In the genomic region with DNA sequence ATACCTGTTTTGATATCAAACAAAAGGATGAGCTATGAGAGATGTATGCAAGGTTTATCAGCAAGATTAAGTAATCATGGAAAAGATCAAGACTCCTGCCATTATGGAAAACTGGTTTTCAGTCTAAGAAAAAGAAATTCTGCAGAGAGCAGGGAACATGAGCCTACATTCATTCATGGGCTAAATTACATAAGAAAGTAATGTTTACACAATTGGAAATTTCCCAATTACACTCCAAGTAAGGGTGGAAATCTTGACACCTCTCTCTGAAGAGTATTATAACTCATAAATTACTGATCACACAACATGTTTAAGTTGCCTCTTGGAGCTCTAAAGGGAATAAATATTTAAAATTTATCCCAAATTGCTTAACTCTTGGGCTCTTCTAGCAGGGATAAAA, we compare ENCODE assay signal across 32 cellular contexts.
"Had no signal": no experiment of that assay in that cellular context is flagged by ENCODE, and none has a peak within 500 bp of the region (broad histone marks: within the 10 kb centered on the region; RNA-seq: fewer than 3 reads in every experiment).

No MANE protein-coding gene starts in this region.

- H3K27ac ChIP-seq: adrenal gland, body of pancreas, brain microvascular endothelial cell, breast epithelium, VCaP had no signal

- H3K9me3 ChIP-seq: adrenal gland, body of pancreas, breast epithelium had no signal

- H3K4me1 ChIP-seq: adrenal gland, body of pancreas, breast epithelium had no signal

- H3K27me3 ChIP-seq: adrenal gland, body of pancreas, brain microvascular endothelial cell, breast epithelium had no signal

- ATAC-seq: activated CD8-positive, alpha-beta T cell treated with anti-CD3 and anti-CD28 coated beads for 36 hours; activated naive CD4-positive, alpha-beta T cell treated with anti-CD3 and anti-CD28 coated beads, Interleukin-2, amount 50 U/mL, for 72 hours; activated T-cell treated with anti-CD3 and anti-CD28 coated beads, Interleukin-2, amount 50 U/mL, for 4 hours; activated T-cell treated with anti-CD3 and anti-CD28 coated beads, Interleukin-2, amount 50 U/mL, for 72 hours; activated T-helper 17 cell treated with anti-CD3 and anti-CD28 coated beads, Interleukin-2, amount 50 U/mL, for 72 hours; body of pancreas had no signal

- DNase-seq: activated B cell treated with CpG ODN at 0.5 μM for 24 hours; activated CD4-positive, alpha-beta memory T cell treated with anti-CD3 and anti-CD28 coated beads for 36 hours; activated CD4-positive, alpha-beta T cell treated with anti-CD3 and anti-CD28 coated beads for 4 hours; activated CD4-positive, alpha-beta T cell treated with anti-CD3 and anti-CD28 coated beads, Interleukin-2, amount 10 ng/mL, durations not matched to agents 24 days and 14 days; activated CD4-positive, alpha-beta T cell treated with anti-CD3 and anti-CD28 coated beads, Interleukin-2, amount 50 U/mL, for 1 hour; activated CD4-positive, alpha-beta T cell treated with anti-CD3 and anti-CD28 coated beads, Interleukin-2, amount 50 U/mL, for 4 hours; activated CD4-positive, CD25-positive, alpha-beta regulatory T cell treated with anti-CD3 and anti-CD28 coated beads, Interleukin-2, amount 50 U/mL, for 72 hours; activated CD8-positive, alpha-beta memory T cell treated with anti-CD3 and anti-CD28 coated beads, Interleukin-2, amount 50 U/mL, for 4 hours; activated CD8-positive, alpha-beta T cell treated with anti-CD3 and anti-CD28 coated beads for 36 hours; activated effector memory CD4-positive, alpha-beta T cell treated with anti-CD3 and anti-CD28 coated beads, Interleukin-2, amount 50 U/mL, for 16 hours; activated gamma-delta T cell treated with Interleukin-2 at 50 U/mL for 16 hours; activated naive CD4-positive, alpha-beta T cell; activated naive CD4-positive, alpha-beta T cell treated with anti-CD3 and anti-CD28 coated beads for 36 hours; activated naive CD4-positive, alpha-beta T cell treated with anti-CD3 and anti-CD28 coated beads, Interleukin-2, amount 50 U/mL, for 16 hours; activated naive CD8-positive, alpha-beta T cell treated with anti-CD3 and anti-CD28 coated beads for 36 hours; activated T-cell treated with anti-CD3 and anti-CD28 coated beads for 4 hours; activated T-cell treated with anti-CD3 and anti-CD28 coated beads, Interleukin-2, amount 50 U/mL, for 1 hour; activated T-cell treated with anti-CD3 and anti-CD28 coated beads, Interleukin-2, amount 50 U/mL, for 4 hours; activated T-cell treated with anti-CD3 and anti-CD28 coated beads, Interleukin-2, amount 50 U/mL, for 72 hours; adrenal gland; amniotic stem cell; aorta; body of pancreas; brain microvascular endothelial cell; central memory CD4-positive, alpha-beta T cell; T-helper 1 cell; T-helper 2 cell; T-helper 9 cell had no signal

- H3K36me3 ChIP-seq: adrenal gland, brain microvascular endothelial cell, breast epithelium had no signal

- H3K4me3 ChIP-seq: adrenal gland, body of pancreas, breast epithelium had no signal
